23 cellular contexts compared by ENCODE assay signal in the genomic region with DNA sequence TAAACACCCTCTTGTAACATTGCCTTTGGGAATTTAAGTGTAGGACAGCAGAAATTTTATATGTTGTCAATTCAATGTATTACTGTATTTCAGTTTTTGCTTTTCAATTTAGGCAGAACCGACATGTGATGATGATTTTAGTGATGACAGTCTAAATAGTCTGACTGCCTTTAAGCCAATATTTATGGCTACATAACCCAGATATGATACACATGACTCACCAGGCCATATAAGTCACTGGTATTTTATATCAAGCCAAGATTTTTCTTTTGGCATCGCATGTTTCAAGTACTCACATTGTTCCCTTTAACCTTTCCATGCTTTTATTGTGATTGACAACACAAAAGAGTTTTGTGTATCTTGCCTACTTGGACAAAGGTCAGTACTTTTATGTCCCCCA. TPM values are rescaled to one million over a fixed set of nuclear protein-coding genes. Genes with fewer than 3 reads are reported as not detected.
A peak's percentile ranks its signal among the peaks of the same experiment; 100 is the strongest.
DNase-seq lines count a peak whose midpoint lies in the region; ATAC-seq, FAIRE-seq and TF ChIP-seq lines count a peak whose summit lies in the region.
"Had no signal": no experiment of that assay in that cellular context is flagged by ENCODE, and none has a peak within 500 bp of the region (broad histone marks: within the 10 kb centered on the region; RNA-seq: fewer than 3 reads in every experiment).

No MANE protein-coding gene starts in this region.

- H3K9ac ChIP-seq in adipocyte (ENCODE audit: low read length): no peak overlapping the region

- H3K36me3 ChIP-seq in heart right ventricle: no peaks in the 10 kb centered on the region
- H3K36me3 ChIP-seq in adipocyte (ENCODE audit: control insufficient read depth, insufficient read depth, low read length, severe bottlenecking): no peaks in the 10 kb centered on the region

- intact Hi-C loops in heart right ventricle (cut with DNase I): no loop called here
- intact Hi-C loops in left cardiac atrium (cut with DNase I): no loop called here

- H3K4me1 ChIP-seq in heart right ventricle (peaks cover 0 to 9% (median 4%) of the 10 kb centered on the region in 9 donors), adipocyte (ENCODE audit: control insufficient read depth, insufficient read depth, low read length) (peaks cover 8% of the 10 kb centered on the region)

- FAIRE-seq in urothelium cell line (lab: Jason Lieb, UNC): peak; percentile 83
- FAIRE-seq: A204.1, GM12891, GM18507, K562 had no signal

- no peaks in the 10 kb centered on the region for H3K27me3 ChIP-seq in heart right ventricle
- H3K27me3 ChIP-seq in adipocyte (replicated peaks; ENCODE audit: control insufficient read depth, insufficient read depth, low read length): no peaks in the 10 kb centered on the region

- DNase-seq in heart right ventricle (no peak), left cardiac atrium (no peak), adipocyte (ENCODE audit: low read depth) (peak; percentile 29), foreskin melanocyte (peak; percentile 88), urothelium cell line (ENCODE audit: low spot score) (no peak), NCI-H345 (lab: John Stamatoyannopoulos, UW) (no peak), activated gamma-delta T cell (lab: John Stamatoyannopoulos, UW) (no peak)
- DNase-seq: Calu3; CD4-positive, alpha-beta T cell; DMS53; NCI-H1105; NCI-H1694; NCI-H2081 treated with DMSO at 0.1 percent for 48 hours; NCI-H524; NCI-H82; OCI-M1; SIG-M5 had no signal

- peak overlapping the region in 2 of 10 donors; percentile 10 to 43 for H3K27ac ChIP-seq in heart right ventricle

- ATAC-seq in heart right ventricle: peak in 6 of 8 donors; percentile 53 to 90 (median 72)
- ATAC-seq in left cardiac atrium: no peak
- no peak for ATAC-seq in GM21390 (IDR thresholded peaks at IDR 0.05; ENCODE audit: unreplicated experiment)
- ATAC-seq: GM23338, K562 had no signal

- no peak for TF ChIP-seq CTCF in heart right ventricle (IDR thresholded peaks at IDR 0.05)

- H3K9me3 ChIP-seq in heart right ventricle: peaks cover 0 to 23% (median 13%) of the 10 kb centered on the region in 11 donors
- H3K9me3 ChIP-seq in adipocyte (ENCODE audit: control insufficient read depth, low read length): peaks cover 11% of the 10 kb centered on the region

- 40 to 43% methylated on average over 2 of the region's 2 CpGs for WGBS in heart right ventricle, 2 donors

- H3K4me3 ChIP-seq in heart right ventricle: no peak overlapping the region
- H3K4me3 ChIP-seq in adipocyte (ENCODE audit: low read length): no peak overlapping the region
- H3K4me3 ChIP-seq: GM23338, K562 had no signal

RNA-seq across cellular contexts. Expression of a gene that starts 13.6 kb away (rescaled TPM):
- total RNA-seq in heart right ventricle: 100 to 1,000 TPM in 5 of 10 donors, 10 to 100 TPM in 5; 79.9 to 122 (median 101) TPM
- polyA plus RNA-seq in heart right ventricle: 10 to 100 TPM; 27.0 to 29.0 TPM
- total RNA-seq in left cardiac atrium: 10 to 100 TPM; 73.2 to 76.0 TPM

Comparison
In these comparisons a context has a peak if more than half of its experiments do, and no peak if none do; other contexts are left out.
1. ATAC-seq: peak in heart right ventricle (6 of 8); none in left cardiac atrium (0 of 2) and GM21390 (single experiment).
2. DNase-seq: peak in adipocyte (single experiment) and foreskin melanocyte (single experiment); none in heart right ventricle (0 of 2), left cardiac atrium (single experiment), urothelium cell line (single experiment), NCI-H345 (single experiment) and activated gamma-delta T cell (single experiment).